In genomic region chr14:61761959-61762786, GRCh38 we compare ENCODE assay signal across 8 cellular contexts. TPM values are rescaled to one million over a fixed set of nuclear protein-coding genes. Genes with fewer than 3 reads are reported as not detected.
DNase-seq lines count a peak whose midpoint lies in the region; ATAC-seq and TF ChIP-seq lines count a peak whose summit lies in the region.

A gene with protein sequence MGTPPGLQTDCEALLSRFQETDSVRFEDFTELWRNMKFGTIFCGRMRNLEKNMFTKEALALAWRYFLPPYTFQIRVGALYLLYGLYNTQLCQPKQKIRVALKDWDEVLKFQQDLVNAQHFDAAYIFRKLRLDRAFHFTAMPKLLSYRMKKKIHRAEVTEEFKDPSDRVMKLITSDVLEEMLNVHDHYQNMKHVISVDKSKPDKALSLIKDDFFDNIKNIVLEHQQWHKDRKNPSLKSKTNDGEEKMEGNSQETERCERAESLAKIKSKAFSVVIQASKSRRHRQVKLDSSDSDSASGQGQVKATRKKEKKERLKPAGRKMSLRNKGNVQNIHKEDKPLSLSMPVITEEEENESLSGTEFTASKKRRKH (plus strand): TSS chr14:61762420. CDS start chr14:61762461, 41 bp downstream.

- H3K36me3 Mint-ChIP-seq in IgD-negative memory B cell = peaks cover 7% of the 10 kb centered on the region

- peak within 1 kb of the TSS; percentile 92 to 98 (median 98) for H3K4me3 Mint-ChIP-seq in IgD-negative memory B cell

- no peaks in the 10 kb centered on the region for H3K9me3 Mint-ChIP-seq in IgD-negative memory B cell

- peaks cover 27 to 30% (median 30%) of the 10 kb centered on the region in 3 donors for H3K4me1 Mint-ChIP-seq in IgD-negative memory B cell

- no peak for TF ChIP-seq CTCF in epithelial cell of esophagus (IDR thresholded peaks at IDR 0.05; ENCODE audit: insufficient read depth, low read depth, low read length, missing control alignments)

- H3K4me3 ChIP-seq in epithelial cell of esophagus (ENCODE audit: low read length) = peak within 1 kb of the TSS; percentile 89

- ATAC-seq in GM21576 (IDR thresholded peaks at IDR 0.05; ENCODE audit: unreplicated experiment) = peak; percentile 95

- no peaks in the 10 kb centered on the region for H3K27me3 Mint-ChIP-seq in IgD-negative memory B cell

- DNase-seq in DMS153 (lab: John Stamatoyannopoulos, UW) = peak; percentile 95
- DNase-seq in OCI-M1 (lab: John Stamatoyannopoulos, UW) = peak; percentile 97
- DNase-seq in activated T-cell treated with anti-CD3 and anti-CD28 coated beads for 48 hours (ENCODE audit: low read depth) = peak; percentile 97
- peak; percentile 98 for DNase-seq in epithelial cell of esophagus (ENCODE audit: low read depth)
- peak; percentile 98 for DNase-seq in middle frontal gyrus (ENCODE audit: extremely low spot score, low spot score)
- peak; percentile 93 to 97 for DNase-seq in stimulated activated CD8-positive, alpha-beta memory T cell treated with anti-CD3 and anti-CD28 coated beads, Interleukin-2, amount 100 ng/mL, for 1 hour (ENCODE audit: low read depth in 2 of 2)

- peak within 1 kb of the TSS; percentile 94 to 98 (median 94) for H3K27ac Mint-ChIP-seq in IgD-negative memory B cell

RNA-seq across cellular contexts. Expression of the gene that starts here (rescaled TPM):
- 5.2 TPM for polyA plus RNA-seq in IgD-negative memory B cell

Comparison
In these comparisons a context has a peak if more than half of its experiments do, and no peak if none do; other contexts are left out.
1. Peak in every context shown above with its lines: DNase-seq, ATAC-seq and H3K4me3 ChIP-seq.